In genomic region chr1:93661829-93662474, GRCh38 we compare ENCODE assay signal across 8 cellular contexts. TPM values are rescaled to one million over a fixed set of nuclear protein-coding genes. Genes with fewer than 3 reads are reported as not detected.
A peak's percentile ranks its signal among the peaks of the same experiment; 100 is the strongest.
DNase-seq lines count a peak whose midpoint lies in the region; ATAC-seq and TF ChIP-seq lines count a peak whose summit lies in the region.

No MANE protein-coding gene starts in this region.

- H3K4me1 Mint-ChIP-seq in chondrocyte (ENCODE audit: low read depth) (peaks cover 63% of the 10 kb centered on the region), neural crest cell (peaks cover 65% of the 10 kb centered on the region)

- no peaks in the 10 kb centered on the region for H3K9me3 Mint-ChIP-seq in chondrocyte (ENCODE audit: low read depth)
- no peaks in the 10 kb centered on the region for H3K9me3 Mint-ChIP-seq in neural crest cell

- TF ChIP-seq CTCF in chondrocyte (IDR thresholded peaks at IDR 0.05) (no peak), neural crest cell (conservative IDR thresholded peaks at IDR 0.05) (no peak)

- ATAC-seq in HG02884 (IDR thresholded peaks at IDR 0.05; ENCODE audit: unreplicated experiment), result no peak

- H3K4me3 Mint-ChIP-seq in chondrocyte (ENCODE audit: unreplicated experiment) (peak overlapping the region; percentile 54), neural crest cell (peak overlapping the region; percentile 22)

- H3K27me3 Mint-ChIP-seq in chondrocyte (ENCODE audit: low read depth) (no peaks in the 10 kb centered on the region), neural crest cell (ENCODE audit: low read depth) (no peaks in the 10 kb centered on the region)

- H3K27ac Mint-ChIP-seq in chondrocyte (ENCODE audit: unreplicated experiment) (peak overlapping the region; percentile 93), neural crest cell (ENCODE audit: unreplicated experiment) (peak overlapping the region; percentile 75)

- DNase-seq in EH (ENCODE audit: low read depth) (peak; percentile 90), HT1080 (ENCODE audit: low read depth) (peak; percentile 71), chondrocyte (ENCODE audit: low spot score) (no peak), neural crest cell (ENCODE audit: low read depth, low spot score) (no peak), mesenteric fat pad (ENCODE audit: low spot score) (no peak), GM19240 (ENCODE audit: insufficient read length, low spot score) (no peak)
- DNase-seq in activated CD8-positive, alpha-beta memory T cell treated with anti-CD3 and anti-CD28 coated beads for 24 hours, result no peak

- H3K36me3 Mint-ChIP-seq in chondrocyte (ENCODE audit: low read depth) (no peaks in the 10 kb centered on the region), neural crest cell (ENCODE audit: low read depth) (peaks cover 22% of the 10 kb centered on the region)

RNA-seq across cellular contexts. Expression of gene BCAR3, which starts 19.7 kb away (rescaled TPM):
- 156 and 163 TPM in 2 replicates for total RNA-seq in HT1080 (2014; rRNA removed; shearing (Covaris generic))
- 97.9 and 102 TPM in 2 replicates for polyA plus RNA-seq in HT1080 (2015; cell fraction: cytosol; rRNA removed)
- 110 TPM in 2 replicates for polyA plus RNA-seq in HT1080 (2015; cell fraction: nucleus; rRNA removed)
- total RNA-seq in chondrocyte (12.1 to 20.6 TPM (median 18.5 TPM) in 3 replicates), neural crest cell (38.5 and 41.6 TPM in 2 replicates), mesenteric fat pad (30.3 TPM)

Comparison
In these comparisons a context has a peak if more than half of its experiments do, and no peak if none do; other contexts are left out.
1. DNase-seq: peak in EH (single experiment) and HT1080 (single experiment); none in chondrocyte (single experiment), neural crest cell (single experiment), activated CD8-positive, alpha-beta memory T cell treated with anti-CD3 and anti-CD28 coated beads for 24 hours (single experiment), mesenteric fat pad (single experiment) and GM19240 (single experiment).